Comparison of ENCODE assay signal across 10 cellular contexts in genomic region chr13:109788372-109789195, GRCh38. TPM values are rescaled to one million over a fixed set of nuclear protein-coding genes. Genes with fewer than 3 reads are reported as not detected.
DNase-seq lines count a peak whose midpoint lies in the region; ATAC-seq, FAIRE-seq and TF ChIP-seq lines count a peak whose summit lies in the region.
"Had no signal": no experiment of that assay in that cellular context is flagged by ENCODE, and none has a peak within 500 bp of the region (broad histone marks: within the 10 kb centered on the region; RNA-seq: fewer than 3 reads in every experiment).

No MANE protein-coding gene starts in this region.

- peaks cover 2% of the 10 kb centered on the region; the same call in 1 of the 3 replicates for H3K36me3 Mint-ChIP-seq in GM23338 (ENCODE audit: low read depth)
- H3K36me3 Mint-ChIP-seq in activated T-helper 17 cell treated with anti-CD3 and anti-CD28 coated beads, Interleukin-2, amount 50 U/mL, for 72 hours (ENCODE audit: low read depth), result no peaks in the 10 kb centered on the region
- H3K36me3 Mint-ChIP-seq in naive thymus-derived CD4-positive, alpha-beta T cell, result no peaks in the 10 kb centered on the region

- no peak for ATAC-seq in GM23338
- ATAC-seq in activated T-helper 17 cell treated with anti-CD3 and anti-CD28 coated beads, Interleukin-2, amount 50 U/mL, for 72 hours (replicated peaks), result no peak
- ATAC-seq in naive thymus-derived CD4-positive, alpha-beta T cell, result no peak
- ATAC-seq in GM21526 (IDR thresholded peaks at IDR 0.05; ENCODE audit: low FRiP score, unreplicated experiment), result no peak

- peaks cover 1% of the 10 kb centered on the region for H3K27me3 Mint-ChIP-seq in GM23338 (ENCODE audit: insufficient read depth, low read depth, poor library complexity)
- peaks cover 6% of the 10 kb centered on the region for H3K27me3 Mint-ChIP-seq in activated T-helper 17 cell treated with anti-CD3 and anti-CD28 coated beads, Interleukin-2, amount 50 U/mL, for 72 hours
- H3K27me3 Mint-ChIP-seq in naive thymus-derived CD4-positive, alpha-beta T cell, result peaks cover 0 to 41% (median 0%) of the 10 kb centered on the region in 5 donors

- H3K27me3 ChIP-seq in GM23338 (ENCODE audit: insufficient read depth), result peaks cover 4% of the 10 kb centered on the region; the same call in 1 of the 2 replicates
- no peaks in the 10 kb centered on the region for H3K27me3 ChIP-seq in naive thymus-derived CD4-positive, alpha-beta T cell (ENCODE audit: control insufficient read depth in 2 of 2, insufficient read depth in 2 of 2, low read length in 2 of 2)

- H3K9me2 ChIP-seq in GM23338 (ENCODE audit: insufficient read depth), result no peaks in the 10 kb centered on the region

- peaks cover 17% of the 10 kb centered on the region for H3K4me1 Mint-ChIP-seq in GM23338
- peaks cover 16% of the 10 kb centered on the region for H3K4me1 Mint-ChIP-seq in activated T-helper 17 cell treated with anti-CD3 and anti-CD28 coated beads, Interleukin-2, amount 50 U/mL, for 72 hours
- peaks cover 13 to 30% (median 23%) of the 10 kb centered on the region in 7 donors for H3K4me1 Mint-ChIP-seq in naive thymus-derived CD4-positive, alpha-beta T cell

- H3K36me3 ChIP-seq in GM23338 (ENCODE audit: insufficient read depth), result no peaks in the 10 kb centered on the region
- peaks cover 0 to under 1% (median 0%) of the 10 kb centered on the region in 3 experiments for H3K36me3 ChIP-seq in naive thymus-derived CD4-positive, alpha-beta T cell (ENCODE audit: control insufficient read depth in 2 of 3, insufficient read depth in 3 of 3, low read length in 3 of 3)

- H3K27ac ChIP-seq in GM23338 (ENCODE audit: low read depth), result no peak overlapping the region
- peak overlapping the region; percentile 6 for H3K27ac ChIP-seq in naive thymus-derived CD4-positive, alpha-beta T cell (ENCODE audit: low read depth, low read length)

- H3F3A ChIP-seq in GM23338 (replicated peaks; ENCODE audit: low read depth), result no peaks in the 10 kb centered on the region

- H3K4me1 ChIP-seq in GM23338 (ENCODE audit: insufficient read depth), result peaks cover 4% of the 10 kb centered on the region; the same call in 1 of the 2 replicates
- peaks cover 0 to 4% of the 10 kb centered on the region in 2 donors for H3K4me1 ChIP-seq in naive thymus-derived CD4-positive, alpha-beta T cell (ENCODE audit: control insufficient read depth in 2 of 2, insufficient read depth in 2 of 2, low read length in 2 of 2)

- FAIRE-seq in RCC 7860 (lab: Jason Lieb, UNC), result no peak

- DNase-seq in CD1c-positive myeloid dendritic cell (ENCODE audit: extremely low spot score) (peak; percentile 53), GM23338 (ENCODE audit: low spot score) (no peak), NCI-H774 (lab: John Stamatoyannopoulos, UW) (no peak), NCI-H524 (lab: John Stamatoyannopoulos, UW) (no peak), RCC 7860 (ENCODE audit: low spot score) (no peak)
- DNase-seq in naive thymus-derived CD4-positive, alpha-beta T cell, result peak in 5 of 9 donors; percentile 17 to 38 (median 28)
- DNase-seq: effector CD4-positive, alpha-beta T cell; SW 1271 had no signal

- H2AFZ ChIP-seq in GM23338, result no peak overlapping the region

- no peak for TF ChIP-seq CTCF in GM23338 (conservative IDR thresholded peaks at IDR 0.05; ENCODE audit: low read depth in 2 of 2)

- H4K20me1 ChIP-seq in GM23338 (replicated peaks; ENCODE audit: insufficient read depth), result no peaks in the 10 kb centered on the region; the same call in none of the 2 replicates

- intact Hi-C loops in naive thymus-derived CD4-positive, alpha-beta T cell (cut with micrococcal nuclease), result loop anchor here (5.0 kb wide), 6 partner anchors 56 to 1521 kb away; partner anchors contain the start of genes RAB20 (in 1 of the 2) and TNFSF13B (in 1 of the 2)

- peak overlapping the region; percentile 81 for H3K4me3 ChIP-seq in GM23338
- no peak overlapping the region for H3K4me3 ChIP-seq in naive thymus-derived CD4-positive, alpha-beta T cell (ENCODE audit: low read length)

- peak overlapping the region; percentile 76 for H3K4me2 ChIP-seq in GM23338

- POLR2A ChIA-PET in naive thymus-derived CD4-positive, alpha-beta T cell (lab: Charles Lee), result interaction anchor here (2.8 kb wide), 1 partner anchor 9 kb away, joined by 12 read pairs; no protein-coding TSS in a partner anchor

- H3K9me3 Mint-ChIP-seq in GM23338, result no peaks in the 10 kb centered on the region
- no peaks in the 10 kb centered on the region for H3K9me3 Mint-ChIP-seq in activated T-helper 17 cell treated with anti-CD3 and anti-CD28 coated beads, Interleukin-2, amount 50 U/mL, for 72 hours
- H3K9me3 Mint-ChIP-seq in naive thymus-derived CD4-positive, alpha-beta T cell, result peaks cover 0 to 2% (median 0%) of the 10 kb centered on the region in 11 donors

- H3K4me3 Mint-ChIP-seq in GM23338, result peak overlapping the region; percentile 81
- peak overlapping the region; percentile 43 for H3K4me3 Mint-ChIP-seq in activated T-helper 17 cell treated with anti-CD3 and anti-CD28 coated beads, Interleukin-2, amount 50 U/mL, for 72 hours
- peak overlapping the region; percentile 14 to 90 (median 65) for H3K4me3 Mint-ChIP-seq in naive thymus-derived CD4-positive, alpha-beta T cell

- no peaks in the 10 kb centered on the region for H3K9me3 ChIP-seq in naive thymus-derived CD4-positive, alpha-beta T cell (ENCODE audit: control insufficient read depth in 2 of 3, low read length in 3 of 3)

- H3K79me2 ChIP-seq in GM23338 (replicated peaks; ENCODE audit: insufficient read depth), result no peaks in the 10 kb centered on the region; the same call in 1 of the 2 replicates

- H3K27ac Mint-ChIP-seq in GM23338, result no peak overlapping the region
- peak overlapping the region; percentile 8 for H3K27ac Mint-ChIP-seq in activated T-helper 17 cell treated with anti-CD3 and anti-CD28 coated beads, Interleukin-2, amount 50 U/mL, for 72 hours
- peak overlapping the region; percentile 15 to 89 (median 74) for H3K27ac Mint-ChIP-seq in naive thymus-derived CD4-positive, alpha-beta T cell

- CTCF ChIA-PET in naive thymus-derived CD4-positive, alpha-beta T cell (lab: Charles Lee), result interaction anchor here (1.3 kb wide), 1 partner anchor 8 kb away, joined by 6 read pairs; no protein-coding TSS in a partner anchor

TF ChIP-seq in GM23338, 12 proteins besides CTCF, POLR2A, EP300 and RAD21:
- TF ChIP-seq ZNF331 (CRISPR knock-in tag; IDR thresholded peaks at IDR 0.05; ENCODE audit: low read depth), result no peak
- no peak for TF ChIP-seq ZNF114 (CRISPR knock-in tag; IDR thresholded peaks at IDR 0.05)
- TF ChIP-seq REST (IDR thresholded peaks at IDR 0.05; ENCODE audit: unreplicated experiment), result no peak
- no peak for TF ChIP-seq EZH2 (IDR thresholded peaks at IDR 0.05; ENCODE audit: low read depth, unreplicated experiment)
- no peak for TF ChIP-seq JUNB (IDR thresholded peaks at IDR 0.05; ENCODE audit: unreplicated experiment)
- TF ChIP-seq CREB1 (CRISPR knock-in tag; IDR thresholded peaks at IDR 0.05; ENCODE audit: low read depth), result no peak

RNA-seq across cellular contexts. Expression of gene IRS2, which starts 2.2 kb away (rescaled TPM):
- total RNA-seq in GM23338 (2014; rRNA removed; shearing (Covaris generic)), result 12.4 and 14.5 TPM in 2 replicates
- 3.6 and 4.0 TPM in 2 replicates for polyA plus RNA-seq in GM23338 (2016; fragmentation: Nextera tagmentation; extraction: Ambion mirVana)
- total RNA-seq in activated T-helper 17 cell treated with anti-CD3 and anti-CD28 coated beads, Interleukin-2, amount 50 U/mL, for 72 hours, result 1 to 10 TPM; 2.3 to 2.7 TPM
- total RNA-seq in naive thymus-derived CD4-positive, alpha-beta T cell, result 10 to 100 TPM in 4 of 5 experiments, 1 to 10 TPM in 1; 3.8 to 94.9 (median 26.9) TPM
- 1 to 10 TPM; 2.7 to 2.9 TPM for polyA plus RNA-seq in naive thymus-derived CD4-positive, alpha-beta T cell

Comparison
In these comparisons a context has a peak if more than half of its experiments do, and no peak if none do; other contexts are left out.
1. DNase-seq: peak in CD1c-positive myeloid dendritic cell (single experiment) and naive thymus-derived CD4-positive, alpha-beta T cell (5 of 9); none in GM23338 (single experiment), NCI-H774 (single experiment), NCI-H524 (0 of 2) and RCC 7860 (single experiment).
2. Peak in every context shown above with its lines, with median percentiles within 50 percentile points of each other: H3K4me3 Mint-ChIP-seq.